In the genomic region with DNA sequence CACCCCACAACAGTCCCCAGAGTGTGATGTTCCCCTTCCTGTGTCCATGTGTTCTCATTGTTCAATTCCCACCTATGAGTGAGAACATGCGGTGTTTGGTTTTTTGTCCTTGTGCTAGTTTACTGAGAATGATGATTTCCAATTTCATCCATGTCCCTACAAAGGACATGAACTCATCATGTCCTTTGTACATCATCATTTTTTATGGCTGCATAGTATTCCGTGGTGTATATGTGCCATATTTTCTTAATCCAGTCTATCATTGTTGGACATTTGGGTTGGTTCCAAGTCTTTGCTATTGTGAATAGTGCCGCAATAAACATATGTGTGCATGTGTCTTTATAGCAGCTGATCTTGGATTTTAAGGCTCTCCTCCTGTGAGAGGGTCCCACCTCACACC, we compare ENCODE assay signal across 4 cellular contexts. TPM values are rescaled to one million over a fixed set of nuclear protein-coding genes. Genes with fewer than 3 reads are reported as not detected.
DNase-seq lines count a peak whose midpoint lies in the region; ATAC-seq, FAIRE-seq and TF ChIP-seq lines count a peak whose summit lies in the region.
"Not testable (repeated sequence)": the region's sequence is repeated elsewhere in the genome, so short reads cannot be mapped to it uniquely, and the experiment has no call there.

No MANE protein-coding gene starts in this region.

- not testable (repeated sequence) for FAIRE-seq in K562 (lab: Jason Lieb, UNC)

- H3K9ac ChIP-seq in K562 (ENCODE audit: insufficient read depth in 1 of 2, low read depth in 2 of 2, low read length in 2 of 2): not testable (repeated sequence)

- H4K20me1 ChIP-seq in K562 (replicated peaks; ENCODE audit: control insufficient read depth, insufficient read depth, low read length); osteoblast (ENCODE audit: insufficient read depth, low read length): not testable (repeated sequence)

- TF ChIP-seq EP300 in K562 (IDR thresholded peaks at IDR 0.05; ENCODE audit: low read length): not testable (repeated sequence)

- not testable (repeated sequence) for H3K27me3 ChIP-seq in K562 (ENCODE audit: control insufficient read depth in 2 of 2, insufficient read depth in 2 of 2, low read length in 2 of 2); osteoblast (ENCODE audit: insufficient read depth, low read length)

- not testable (repeated sequence) for TF ChIP-seq POLR2A in K562 (conservative IDR thresholded peaks at IDR 0.05)

- ATAC-seq in T-helper 17 cell, K562: not testable (repeated sequence)

- in situ Hi-C loops in K562 (cut with MboI): not testable (repeated sequence)

- 36% methylated on average over 2 of the region's 3 CpGs for WGBS in K562 (ENCODE audit: insufficient coverage, low coverage, missing lambda C conversion rate)

- not testable (repeated sequence) for H3K9me1 ChIP-seq in K562 (ENCODE audit: control insufficient read depth, insufficient read depth, low read length)

- not testable (repeated sequence) for H3K36me3 ChIP-seq in HEK293 (ENCODE audit: control insufficient read depth in 2 of 2, insufficient read depth in 1 of 2, low read length in 2 of 2); K562 (ENCODE audit: control insufficient read depth, insufficient read depth, low read length); osteoblast (ENCODE audit: insufficient read depth, low read length)

- not testable (repeated sequence) for H3K4me1 Mint-ChIP-seq in T-helper 17 cell

- TF ChIP-seq RAD21 in K562 (CRISPR knock-in tag; conservative IDR thresholded peaks at IDR 0.05 in 1 of 2, IDR thresholded peaks at IDR 0.05 in 1 of 2): not testable (repeated sequence)

- H3K27ac Mint-ChIP-seq in T-helper 17 cell: peak overlapping the region; percentile 93

- CTCF ChIA-PET in HEK293 (lab: Yijun Ruan, JAX): interaction anchor here (1.3 kb wide), 1 partner anchor 11 kb away, joined by 5 read pairs; no protein-coding TSS in a partner anchor
- CTCF ChIA-PET in K562 (lab: Yijun Ruan, JAX; ENCODE audit: low intra/inter-chr PET ratio): not testable (repeated sequence)

- not testable (repeated sequence) for TF ChIP-seq CTCF in HEK293 (tag by site-specific recombination; IDR thresholded peaks at IDR 0.05); K562 (IDR thresholded peaks at IDR 0.05 in 2 of 3, conservative IDR thresholded peaks at IDR 0.05 in 1 of 3; ENCODE audit: insufficient read depth in 2 of 3, low read depth in 1 of 3, low read length in 3 of 3); osteoblast (IDR thresholded peaks at IDR 0.05; ENCODE audit: extremely low read depth, low read depth, low read length)

- not testable (repeated sequence) for H3K4me2 ChIP-seq in K562 (ENCODE audit: insufficient read depth, low read length); osteoblast (ENCODE audit: insufficient read depth, low read length)

- intact Hi-C loops in K562 (cut with micrococcal nuclease): not testable (repeated sequence)

- BruUV-seq in K562 (replicated peaks; lab: Mats Ljungman, UMichigan): not testable (repeated sequence)

- not testable (repeated sequence) for H3K36me3 Mint-ChIP-seq in T-helper 17 cell (ENCODE audit: low read depth)

- not testable (repeated sequence) for H3K4me1 ChIP-seq in HEK293 (ENCODE audit: control insufficient read depth, insufficient read depth, low read length); K562 (replicated peaks in 1 of 2; ENCODE audit: control insufficient read depth in 2 of 2, insufficient read depth in 2 of 2, low read length in 2 of 2); osteoblast (ENCODE audit: insufficient read depth, low read length)

- H3K9me3 ChIP-seq in HEK293 (ENCODE audit: control insufficient read depth, insufficient read depth, low read depth, low read length); T-helper 17 cell (ENCODE audit: control insufficient read depth, low read length, poor library complexity, severe bottlenecking); K562 (replicated peaks; ENCODE audit: control insufficient read depth, insufficient read depth, low read depth, low read length); osteoblast (ENCODE audit: low read depth, low read length): not testable (repeated sequence)

- DNase-seq in T-helper 17 cell; K562 (ENCODE audit: extremely low read depth in 1 of 4, low spot score in 3 of 4): not testable (repeated sequence)
- DNase-seq in osteoblast (ENCODE audit: insufficient read length, low spot score, missing footprints): peak; percentile 14

- H3K4me3 ChIP-seq in HEK293 (ENCODE audit: low read depth, low read length); K562; osteoblast (ENCODE audit: insufficient read depth, low read length): not testable (repeated sequence)

- H3K79me2 ChIP-seq in K562 (ENCODE audit: control insufficient read depth, insufficient read depth, low read length); osteoblast (ENCODE audit: insufficient read depth, low read length): not testable (repeated sequence)

- not testable (repeated sequence) for H3K27ac ChIP-seq in HEK293 (ENCODE audit: extremely low read depth, low read depth, low read length); K562 (ENCODE audit: extremely low read depth, low read depth, low read length); osteoblast (ENCODE audit: low read depth, low read length)

- H3K27me3 Mint-ChIP-seq in T-helper 17 cell: not testable (repeated sequence)

- H3K4me3 Mint-ChIP-seq in T-helper 17 cell: not testable (repeated sequence)

- H2AFZ ChIP-seq in K562 (ENCODE audit: low read depth, low read length); osteoblast (ENCODE audit: low read length): not testable (repeated sequence)

- POLR2A ChIA-PET in HEK293 (lab: Yijun Ruan, JAX); K562 (lab: Yijun Ruan, JAX): not testable (repeated sequence)

RNA-seq across cellular contexts. Expression of a gene that starts 26.3 kb away (rescaled TPM):
- 10 to 100 TPM; 11.6 to 15.2 TPM for total RNA-seq in T-helper 17 cell
- total RNA-seq in K562 (2011; cell fraction: chromatin; rRNA removed; ENCODE audit: low replicate concordance): 14.2 and 31.0 TPM in 2 replicates
- total RNA-seq in K562 (2011; cell fraction: nucleolus; rRNA removed): 27.1 and 29.7 TPM in 2 replicates
- 19.1 and 19.8 TPM in 2 replicates for total RNA-seq in K562 (2011; cell fraction: nucleoplasm; rRNA removed)
- total RNA-seq in K562 (2014; rRNA removed): 21.3 and 27.6 TPM in 2 replicates
- total RNA-seq in K562 (2014; rRNA removed; fragmentation: Illumina TruSeq; extraction: Trizol): 15.8 and 16.2 TPM in 2 replicates
- total RNA-seq in K562 (2015; rRNA removed; fragmentation: Illumina TruSeq; extraction: Trizol): 15.9 and 17.4 TPM in 2 replicates
- 23.1 and 26.6 TPM in 2 replicates for total RNA-seq in K562 (2021)
- 17.2 and 21.5 TPM in 2 replicates for polyA plus RNA-seq in K562 (2011; rRNA removed)
- 24.4 and 26.5 TPM in 2 replicates for polyA plus RNA-seq in K562 (2011; cell fraction: cytosol; rRNA removed)
- 17.1 and 20.0 TPM in 2 replicates for polyA plus RNA-seq in K562 (2011; cell fraction: nucleus; rRNA removed)
- 16.5 and 19.9 TPM in 2 replicates for polyA plus RNA-seq in K562 (2012)
- 16.3 and 16.9 TPM in 2 replicates for polyA plus RNA-seq in K562 (2014; fragmentation: Illumina TruSeq; extraction: Trizol)
- polyA plus RNA-seq in K562 (2014; fragmentation: Nextera tagmentation; extraction: Ambion mirVana): 1 to 10 TPM; 4.8 to 5.3 TPM
- 17.7 and 17.8 TPM in 2 replicates for polyA plus RNA-seq in K562 (2014; rRNA removed)
- 14.9 and 19.6 TPM in 2 replicates for polyA minus RNA-seq in K562 (2011; rRNA and poly(A)+ RNA removed)
- 14.2 and 26.5 TPM in 2 replicates for polyA minus RNA-seq in K562 (2011; cell fraction: cytosol; rRNA and poly(A)+ RNA removed)
- polyA minus RNA-seq in K562 (2011; cell fraction: nucleus; rRNA and poly(A)+ RNA removed): 6.3 and 7.7 TPM in 2 replicates
- total RNA-seq in osteoblast: 10.1 and 10.6 TPM in 2 replicates

RNA-seq across cellular contexts. Expression of a gene that starts 27.2 kb away (rescaled TPM):
- total RNA-seq in T-helper 17 cell: 10 to 100 TPM; 16.3 to 20.4 TPM
- total RNA-seq in K562 (2011; cell fraction: chromatin; rRNA removed; ENCODE audit: low replicate concordance): 56.5 and 74.4 TPM in 2 replicates
- total RNA-seq in K562 (2011; cell fraction: nucleolus; rRNA removed): 41.5 and 42.5 TPM in 2 replicates
- 26.8 and 33.4 TPM in 2 replicates for total RNA-seq in K562 (2011; cell fraction: nucleoplasm; rRNA removed)
- 35.9 and 39.5 TPM in 2 replicates for total RNA-seq in K562 (2014; rRNA removed)
- 19.0 and 19.3 TPM in 2 replicates for total RNA-seq in K562 (2014; rRNA removed; fragmentation: Illumina TruSeq; extraction: Trizol)
- total RNA-seq in K562 (2015; rRNA removed; fragmentation: Illumina TruSeq; extraction: Trizol): 23.2 and 25.1 TPM in 2 replicates
- total RNA-seq in K562 (2021): 30.1 and 30.7 TPM in 2 replicates
- polyA plus RNA-seq in K562 (2011; rRNA removed): 21.7 and 26.7 TPM in 2 replicates
- 20.4 and 25.8 TPM in 2 replicates for polyA plus RNA-seq in K562 (2011; cell fraction: cytosol; rRNA removed)
- 29.9 and 44.4 TPM in 2 replicates for polyA plus RNA-seq in K562 (2011; cell fraction: nucleus; rRNA removed)
- polyA plus RNA-seq in K562 (2012): 20.5 and 23.5 TPM in 2 replicates
- 18.7 and 25.2 TPM in 2 replicates for polyA plus RNA-seq in K562 (2014; fragmentation: Illumina TruSeq; extraction: Trizol)
- under 1 TPM; 0.07 to 0.10 TPM for polyA plus RNA-seq in K562 (2014; fragmentation: Nextera tagmentation; extraction: Ambion mirVana)
- 27.2 and 31.0 TPM in 2 replicates for polyA plus RNA-seq in K562 (2014; rRNA removed)
- 21.0 and 28.2 TPM in 2 replicates for polyA minus RNA-seq in K562 (2011; rRNA and poly(A)+ RNA removed)
- polyA minus RNA-seq in K562 (2011; cell fraction: cytosol; rRNA and poly(A)+ RNA removed): 14.7 and 16.8 TPM in 2 replicates
- polyA minus RNA-seq in K562 (2011; cell fraction: nucleus; rRNA and poly(A)+ RNA removed): 14.8 and 20.9 TPM in 2 replicates
- 9.7 and 13.4 TPM in 2 replicates for total RNA-seq in osteoblast

RNA-seq across cellular contexts. Expression of a gene that starts 60.0 kb away (rescaled TPM):
- total RNA-seq in T-helper 17 cell: 100 to 1,000 TPM; 254 to 268 TPM
- total RNA-seq in K562 (2011; cell fraction: chromatin; rRNA removed; ENCODE audit: low replicate concordance): 18.1 and 34.4 TPM in 2 replicates
- total RNA-seq in K562 (2011; cell fraction: nucleolus; rRNA removed): 13.4 and 13.5 TPM in 2 replicates
- 17.2 and 24.7 TPM in 2 replicates for total RNA-seq in K562 (2011; cell fraction: nucleoplasm; rRNA removed)
- total RNA-seq in K562 (2014; rRNA removed): 2.1 and 4.5 TPM in 2 replicates
- total RNA-seq in K562 (2014; rRNA removed; fragmentation: Illumina TruSeq; extraction: Trizol): 1.6 and 2.3 TPM in 2 replicates
- total RNA-seq in K562 (2015; rRNA removed; fragmentation: Illumina TruSeq; extraction: Trizol): 2.8 and 4.1 TPM in 2 replicates
- total RNA-seq in K562 (2021): 11.2 and 16.7 TPM in 2 replicates
- 4.4 and 7.7 TPM in 2 replicates for polyA plus RNA-seq in K562 (2011; rRNA removed)
- 8.2 and 9.0 TPM in 2 replicates for polyA plus RNA-seq in K562 (2011; cell fraction: cytosol; rRNA removed)
- 16.1 and 16.7 TPM in 2 replicates for polyA plus RNA-seq in K562 (2011; cell fraction: nucleus; rRNA removed)
- 13.8 and 19.2 TPM in 2 replicates for polyA plus RNA-seq in K562 (2012)
- polyA plus RNA-seq in K562 (2014; fragmentation: Illumina TruSeq; extraction: Trizol): 5.6 and 9.1 TPM in 2 replicates
- polyA plus RNA-seq in K562 (2014; fragmentation: Nextera tagmentation; extraction: Ambion mirVana): under 1 TPM; 0.17 to 0.25 TPM
- 3.6 and 6.6 TPM in 2 replicates for polyA plus RNA-seq in K562 (2014; rRNA removed)
- polyA minus RNA-seq in K562 (2011; rRNA and poly(A)+ RNA removed): 2.1 and 2.7 TPM in 2 replicates
- polyA minus RNA-seq in K562 (2011; cell fraction: cytosol; rRNA and poly(A)+ RNA removed): 3.5 and 5.9 TPM in 2 replicates
- 4.8 and 8.4 TPM in 2 replicates for polyA minus RNA-seq in K562 (2011; cell fraction: nucleus; rRNA and poly(A)+ RNA removed)
- 18.0 and 20.6 TPM in 2 replicates for total RNA-seq in osteoblast

Comparison
In these comparisons a context has a peak if more than half of its experiments do, and no peak if none do; other contexts are left out.
1. RNA of a gene that starts 60.0 kb away (total RNA-seq): 254 to 268 TPM in T-helper 17 cell; 18.0 to 20.6 TPM in osteoblast and 1.6 to 34.4 TPM in K562; every median in the first group is over 4 times any median in the second.